In genomic region chr1:206816390-206817287, GRCh38 we compare ENCODE assay signal across 1 cellular context.
A peak's percentile ranks its signal among the peaks of the same experiment; 100 is the strongest.
TF ChIP-seq lines count a peak whose summit lies in the region.

No MANE protein-coding gene starts in this region.

TF ChIP-seq in K562, 482 proteins besides CTCF, POLR2A, EP300 and RAD21 (continued from another document and continues in another):
- TF ChIP-seq, protein P1, sequence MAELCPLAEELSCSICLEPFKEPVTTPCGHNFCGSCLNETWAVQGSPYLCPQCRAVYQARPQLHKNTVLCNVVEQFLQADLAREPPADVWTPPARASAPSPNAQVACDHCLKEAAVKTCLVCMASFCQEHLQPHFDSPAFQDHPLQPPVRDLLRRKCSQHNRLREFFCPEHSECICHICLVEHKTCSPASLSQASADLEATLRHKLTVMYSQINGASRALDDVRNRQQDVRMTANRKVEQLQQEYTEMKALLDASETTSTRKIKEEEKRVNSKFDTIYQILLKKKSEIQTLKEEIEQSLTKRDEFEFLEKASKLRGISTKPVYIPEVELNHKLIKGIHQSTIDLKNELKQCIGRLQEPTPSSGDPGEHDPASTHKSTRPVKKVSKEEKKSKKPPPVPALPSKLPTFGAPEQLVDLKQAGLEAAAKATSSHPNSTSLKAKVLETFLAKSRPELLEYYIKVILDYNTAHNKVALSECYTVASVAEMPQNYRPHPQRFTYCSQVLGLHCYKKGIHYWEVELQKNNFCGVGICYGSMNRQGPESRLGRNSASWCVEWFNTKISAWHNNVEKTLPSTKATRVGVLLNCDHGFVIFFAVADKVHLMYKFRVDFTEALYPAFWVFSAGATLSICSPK (IDR thresholded peaks at IDR 0.05; ENCODE audit: borderline replicate concordance), result no peak
- 0 out of 4 replicates have a peak, but pooled peaks of 1 of the 2 experiments have one; percentile 17 for TF ChIP-seq ARNT (IDR thresholded peaks at IDR 0.05)
- no peak for TF ChIP-seq RFX7 (CRISPR knock-in tag; IDR thresholded peaks at IDR 0.05)
- no peak for TF ChIP-seq POLR2B (IDR thresholded peaks at IDR 0.05; ENCODE audit: low read depth, partially characterized antibody)
- TF ChIP-seq JUND (IDR thresholded peaks at IDR 0.05; ENCODE audit: borderline replicate concordance, low read depth, low read length), result peak; percentile 75
- TF ChIP-seq JUND (tag; IDR thresholded peaks at IDR 0.05; ENCODE audit: borderline replicate concordance, low read depth, low read length), result peak; percentile 65; the same call in 2 of the 3 replicates
- no peak for TF ChIP-seq WHSC1 (IDR thresholded peaks at IDR 0.05; ENCODE audit: low read length)
- TF ChIP-seq SMAD1 (IDR thresholded peaks at IDR 0.05; ENCODE audit: low read depth, low read length, partially characterized antibody), result no peak
- TF ChIP-seq EGR1 (conservative IDR thresholded peaks at IDR 0.05), result no peak
- TF ChIP-seq, protein P2, sequence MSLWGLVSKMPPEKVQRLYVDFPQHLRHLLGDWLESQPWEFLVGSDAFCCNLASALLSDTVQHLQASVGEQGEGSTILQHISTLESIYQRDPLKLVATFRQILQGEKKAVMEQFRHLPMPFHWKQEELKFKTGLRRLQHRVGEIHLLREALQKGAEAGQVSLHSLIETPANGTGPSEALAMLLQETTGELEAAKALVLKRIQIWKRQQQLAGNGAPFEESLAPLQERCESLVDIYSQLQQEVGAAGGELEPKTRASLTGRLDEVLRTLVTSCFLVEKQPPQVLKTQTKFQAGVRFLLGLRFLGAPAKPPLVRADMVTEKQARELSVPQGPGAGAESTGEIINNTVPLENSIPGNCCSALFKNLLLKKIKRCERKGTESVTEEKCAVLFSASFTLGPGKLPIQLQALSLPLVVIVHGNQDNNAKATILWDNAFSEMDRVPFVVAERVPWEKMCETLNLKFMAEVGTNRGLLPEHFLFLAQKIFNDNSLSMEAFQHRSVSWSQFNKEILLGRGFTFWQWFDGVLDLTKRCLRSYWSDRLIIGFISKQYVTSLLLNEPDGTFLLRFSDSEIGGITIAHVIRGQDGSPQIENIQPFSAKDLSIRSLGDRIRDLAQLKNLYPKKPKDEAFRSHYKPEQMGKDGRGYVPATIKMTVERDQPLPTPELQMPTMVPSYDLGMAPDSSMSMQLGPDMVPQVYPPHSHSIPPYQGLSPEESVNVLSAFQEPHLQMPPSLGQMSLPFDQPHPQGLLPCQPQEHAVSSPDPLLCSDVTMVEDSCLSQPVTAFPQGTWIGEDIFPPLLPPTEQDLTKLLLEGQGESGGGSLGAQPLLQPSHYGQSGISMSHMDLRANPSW (CRISPR knock-in tag; IDR thresholded peaks at IDR 0.05), result no peak
- TF ChIP-seq, protein P3, sequence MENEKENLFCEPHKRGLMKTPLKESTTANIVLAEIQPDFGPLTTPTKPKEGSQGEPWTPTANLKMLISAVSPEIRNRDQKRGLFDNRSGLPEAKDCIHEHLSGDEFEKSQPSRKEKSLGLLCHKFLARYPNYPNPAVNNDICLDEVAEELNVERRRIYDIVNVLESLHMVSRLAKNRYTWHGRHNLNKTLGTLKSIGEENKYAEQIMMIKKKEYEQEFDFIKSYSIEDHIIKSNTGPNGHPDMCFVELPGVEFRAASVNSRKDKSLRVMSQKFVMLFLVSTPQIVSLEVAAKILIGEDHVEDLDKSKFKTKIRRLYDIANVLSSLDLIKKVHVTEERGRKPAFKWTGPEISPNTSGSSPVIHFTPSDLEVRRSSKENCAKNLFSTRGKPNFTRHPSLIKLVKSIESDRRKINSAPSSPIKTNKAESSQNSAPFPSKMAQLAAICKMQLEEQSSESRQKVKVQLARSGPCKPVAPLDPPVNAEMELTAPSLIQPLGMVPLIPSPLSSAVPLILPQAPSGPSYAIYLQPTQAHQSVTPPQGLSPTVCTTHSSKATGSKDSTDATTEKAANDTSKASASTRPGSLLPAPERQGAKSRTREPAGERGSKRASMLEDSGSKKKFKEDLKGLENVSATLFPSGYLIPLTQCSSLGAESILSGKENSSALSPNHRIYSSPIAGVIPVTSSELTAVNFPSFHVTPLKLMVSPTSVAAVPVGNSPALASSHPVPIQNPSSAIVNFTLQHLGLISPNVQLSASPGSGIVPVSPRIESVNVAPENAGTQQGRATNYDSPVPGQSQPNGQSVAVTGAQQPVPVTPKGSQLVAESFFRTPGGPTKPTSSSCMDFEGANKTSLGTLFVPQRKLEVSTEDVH (IDR thresholded peaks at IDR 0.05; ENCODE audit: low read depth, partially characterized antibody), result no peak
- no peak for TF ChIP-seq ZNF282 (CRISPR knock-in tag; IDR thresholded peaks at IDR 0.05)
- no peak for TF ChIP-seq KAT8 (IDR thresholded peaks at IDR 0.05; ENCODE audit: low read depth)
- no peak for TF ChIP-seq MCM7 (IDR thresholded peaks at IDR 0.05)
- peak; percentile 26; the same call in 1 of the 2 replicates for TF ChIP-seq MIER1 (IDR thresholded peaks at IDR 0.05; ENCODE audit: low read depth)
- no peak for TF ChIP-seq ZNF77 (CRISPR knock-in tag; IDR thresholded peaks at IDR 0.05)
- TF ChIP-seq ESRRA (IDR thresholded peaks at IDR 0.05; ENCODE audit: borderline replicate concordance, low read depth), result no peak
- TF ChIP-seq, protein P4, sequence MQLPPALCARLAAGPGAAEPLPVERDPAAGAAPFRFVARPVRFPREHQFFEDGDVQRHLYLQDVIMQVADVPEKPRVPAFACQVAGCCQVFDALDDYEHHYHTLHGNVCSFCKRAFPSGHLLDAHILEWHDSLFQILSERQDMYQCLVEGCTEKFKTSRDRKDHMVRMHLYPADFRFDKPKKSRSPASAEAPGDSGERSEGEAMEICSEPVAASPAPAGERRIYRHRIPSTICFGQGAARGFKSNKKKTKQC (CRISPR knock-in tag; IDR thresholded peaks at IDR 0.05), result no peak
- no peak for TF ChIP-seq U2AF2 (optimal IDR thresholded peaks at IDR 0.05; ENCODE audit: low read depth, low read length)
- TF ChIP-seq ETV5 (CRISPR knock-in tag; IDR thresholded peaks at IDR 0.05; ENCODE audit: low read depth), result no peak
- peak; percentile 93 to 94 for TF ChIP-seq NRF1 (conservative IDR thresholded peaks at IDR 0.05 in 1 of 2, IDR thresholded peaks at IDR 0.05 in 1 of 2)
- TF ChIP-seq RBM39 (optimal IDR thresholded peaks at IDR 0.05; ENCODE audit: low read depth, low read length), result no peak
- no peak for TF ChIP-seq NELFE (IDR thresholded peaks at IDR 0.05; ENCODE audit: insufficient read depth, insufficient read length)
- TF ChIP-seq CBX2 (IDR thresholded peaks at IDR 0.05; ENCODE audit: insufficient read depth, low read length, poor library complexity, severe bottlenecking), result no peak
- TF ChIP-seq KLF6 (CRISPR knock-in tag; IDR thresholded peaks at IDR 0.05; ENCODE audit: borderline replicate concordance), result no peak
- peak; percentile 30; the same call in 1 of the 2 replicates for TF ChIP-seq MAFF (IDR thresholded peaks at IDR 0.05; ENCODE audit: low read length)
- no peak for TF ChIP-seq SMAD2 (IDR thresholded peaks at IDR 0.05; ENCODE audit: low read depth, low read length)
- TF ChIP-seq CCAR2 (IDR thresholded peaks at IDR 0.05; ENCODE audit: low read depth, low read length), result no peak
- no peak for TF ChIP-seq NR1H2 (CRISPR knock-in tag; IDR thresholded peaks at IDR 0.05)
- TF ChIP-seq FOXA3 (CRISPR knock-in tag; conservative IDR thresholded peaks at IDR 0.05 in 1 of 2, IDR thresholded peaks at IDR 0.05 in 1 of 2), result no peak
- TF ChIP-seq FOXM1 (IDR thresholded peaks at IDR 0.05; ENCODE audit: low read depth), result peak; percentile 69
- no peak for TF ChIP-seq FOXM1 (CRISPR knock-in tag; IDR thresholded peaks at IDR 0.05; ENCODE audit: low read depth)
- no peak for TF ChIP-seq ASH1L (IDR thresholded peaks at IDR 0.05; ENCODE audit: borderline replicate concordance, low read depth, partially characterized antibody)
- no peak for TF ChIP-seq ZBED1 (IDR thresholded peaks at IDR 0.05)
- no peak for TF ChIP-seq ZNF561 (CRISPR knock-in tag; conservative IDR thresholded peaks at IDR 0.05)
- 0 out of 2 replicates have a peak, but pooled peaks have one; percentile 13 for TF ChIP-seq SMAD4 (CRISPR knock-in tag; conservative IDR thresholded peaks at IDR 0.05)
- no peak for TF ChIP-seq ZSCAN29 (IDR thresholded peaks at IDR 0.05)
- TF ChIP-seq, protein P5, sequence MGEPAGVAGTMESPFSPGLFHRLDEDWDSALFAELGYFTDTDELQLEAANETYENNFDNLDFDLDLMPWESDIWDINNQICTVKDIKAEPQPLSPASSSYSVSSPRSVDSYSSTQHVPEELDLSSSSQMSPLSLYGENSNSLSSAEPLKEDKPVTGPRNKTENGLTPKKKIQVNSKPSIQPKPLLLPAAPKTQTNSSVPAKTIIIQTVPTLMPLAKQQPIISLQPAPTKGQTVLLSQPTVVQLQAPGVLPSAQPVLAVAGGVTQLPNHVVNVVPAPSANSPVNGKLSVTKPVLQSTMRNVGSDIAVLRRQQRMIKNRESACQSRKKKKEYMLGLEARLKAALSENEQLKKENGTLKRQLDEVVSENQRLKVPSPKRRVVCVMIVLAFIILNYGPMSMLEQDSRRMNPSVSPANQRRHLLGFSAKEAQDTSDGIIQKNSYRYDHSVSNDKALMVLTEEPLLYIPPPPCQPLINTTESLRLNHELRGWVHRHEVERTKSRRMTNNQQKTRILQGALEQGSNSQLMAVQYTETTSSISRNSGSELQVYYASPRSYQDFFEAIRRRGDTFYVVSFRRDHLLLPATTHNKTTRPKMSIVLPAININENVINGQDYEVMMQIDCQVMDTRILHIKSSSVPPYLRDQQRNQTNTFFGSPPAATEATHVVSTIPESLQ (CRISPR knock-in tag; IDR thresholded peaks at IDR 0.05), result no peak
- TF ChIP-seq ZNF174 (CRISPR knock-in tag; IDR thresholded peaks at IDR 0.05), result no peak
- TF ChIP-seq E2F6 (IDR thresholded peaks at IDR 0.05; ENCODE audit: borderline replicate concordance in 1 of 2, extremely low read depth in 1 of 2, insufficient read depth in 1 of 2, insufficient read length in 1 of 2, low read depth in 1 of 2, low read length in 1 of 2, poor library complexity in 1 of 2, severe bottlenecking in 1 of 2), result no peak
- no peak for TF ChIP-seq HNRNPK (IDR thresholded peaks at IDR 0.05; ENCODE audit: low read depth, low read length, poor library complexity, severe bottlenecking)
- TF ChIP-seq MEIS2 (IDR thresholded peaks at IDR 0.05; ENCODE audit: partially characterized antibody), result peak; percentile 75
- TF ChIP-seq ZSCAN32 (CRISPR knock-in tag; IDR thresholded peaks at IDR 0.05), result no peak
- TF ChIP-seq FOXJ3 (CRISPR knock-in tag; IDR thresholded peaks at IDR 0.05), result no peak
- no peak for TF ChIP-seq RBM17 (IDR thresholded peaks at IDR 0.05; ENCODE audit: borderline replicate concordance, low read depth, low read length)
- TF ChIP-seq ETS2 (tag; IDR thresholded peaks at IDR 0.05; ENCODE audit: borderline replicate concordance, poor library complexity, severe bottlenecking), result no peak
- TF ChIP-seq CBFA2T3 (IDR thresholded peaks at IDR 0.05), result peak; percentile 40
- TF ChIP-seq MCM2 (IDR thresholded peaks at IDR 0.05; ENCODE audit: low read depth), result no peak
- 0 out of 2 replicates have a peak, but pooled peaks have one; percentile 18 for TF ChIP-seq ETV1 (tag; conservative IDR thresholded peaks at IDR 0.05; ENCODE audit: low read depth)
- no peak for TF ChIP-seq HCFC1 (IDR thresholded peaks at IDR 0.05; ENCODE audit: low read depth, low read length)
- TF ChIP-seq ARID4B (CRISPR knock-in tag; IDR thresholded peaks at IDR 0.05), result no peak
